ENCODE assay signal across 8 cellular contexts in the genomic region with DNA sequence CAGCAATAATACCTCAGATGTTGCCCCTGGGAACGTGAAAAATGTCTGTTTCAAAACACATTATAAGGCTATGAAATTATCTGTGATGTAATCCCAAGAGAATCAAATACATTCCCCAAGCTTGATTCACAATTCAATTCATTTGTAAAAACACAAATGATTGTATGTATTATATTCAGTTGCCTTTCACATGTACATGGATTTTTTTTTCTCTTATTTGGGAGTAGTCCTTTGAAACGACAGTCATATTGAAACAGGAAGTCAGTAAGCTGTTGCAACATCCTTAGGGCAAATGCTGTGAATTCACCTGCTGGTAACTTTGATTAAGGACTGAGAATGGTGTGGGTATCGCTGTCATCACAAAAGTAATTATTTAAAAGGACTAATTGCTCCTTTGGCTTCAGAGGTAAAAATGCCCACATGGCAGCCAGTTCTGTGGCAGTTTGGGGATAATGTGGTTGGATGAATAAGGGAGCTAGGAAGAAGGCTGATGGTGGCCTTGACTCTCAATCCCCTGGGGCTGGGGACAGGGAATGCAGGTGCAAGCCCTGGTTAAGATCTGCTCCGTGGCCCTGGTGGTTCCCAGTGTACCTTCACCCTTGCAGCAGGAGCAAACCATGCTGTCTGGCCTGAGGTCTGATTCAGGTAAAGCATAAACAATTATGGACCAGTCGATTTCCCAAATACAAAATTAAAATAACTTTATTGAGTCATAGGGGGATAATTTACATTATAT. TPM values are rescaled to one million over a fixed set of nuclear protein-coding genes. Genes with fewer than 3 reads are reported as not detected.
A peak's percentile ranks its signal among the peaks of the same experiment; 100 is the strongest.
DNase-seq lines count a peak whose midpoint lies in the region; ATAC-seq, FAIRE-seq and TF ChIP-seq lines count a peak whose summit lies in the region.

No MANE protein-coding gene starts in this region.

- in situ Hi-C loops in HepG2 (cut with HindIII; ENCODE audit: extremely low pct_ligation_motif_present, low pct_unique_long_range_greater_than_20kb): no loop called here

- WGBS in HepG2 (ENCODE audit: low lambda C conversion rate): 24% methylated on average over 5 of the region's 5 CpGs

- BruUV-seq in HepG2 (replicated peaks; lab: Mats Ljungman, UMichigan): no TSS peak

- H2AFZ ChIP-seq in HepG2 (ENCODE audit: low read length): peak overlapping the region; percentile 28

- no peak for TF ChIP-seq RAD21 in HepG2 (CRISPR knock-in tag; IDR thresholded peaks at IDR 0.05)

- TF ChIP-seq CTCF in HepG2 (CRISPR knock-in tag; IDR thresholded peaks at IDR 0.05) (0 out of 2 replicates have a peak, but pooled peaks have one; percentile 4), kidney (IDR thresholded peaks at IDR 0.05; ENCODE audit: borderline replicate concordance, extremely low read depth, insufficient read depth) (no peak)

- no peak for TF ChIP-seq POLR2A in HepG2 (IDR thresholded peaks at IDR 0.05; ENCODE audit: insufficient read depth in 1 of 2, low read depth in 2 of 2, low read length in 2 of 2)

- H3K9me3 ChIP-seq in BLaER1 treated with 17β-estradiol and CSF1 and Interleukin-3, amounts not matched to agents 10 nM and 100 nM (replicated peaks in 1 of 11): no peaks in the 10 kb centered on the region
- H3K9me3 ChIP-seq in HepG2 (ENCODE audit: low read length): no peaks in the 10 kb centered on the region
- H3K9me3 ChIP-seq in kidney (ENCODE audit: control insufficient read depth in 1 of 2, low read length in 2 of 2): no peaks in the 10 kb centered on the region

- CTCF ChIA-PET in HepG2 (lab: Yijun Ruan, JAX; ENCODE audit: low intra/inter-chr PET ratio, low total read pairs): interaction anchor here (0.5 to 1.2 kb wide), 2 partner anchors 48 to 114 kb away, joined by 3 to 4 read pairs; no protein-coding TSS in a partner anchor

- POLR2A ChIA-PET in HepG2 (lab: Yijun Ruan, JAX): interaction anchor here (1.4 to 3.2 kb wide), 3 partner anchors 20 to 33 kb away, joined by 5 to 25 read pairs (median 18); no protein-coding TSS in a partner anchor

- peak overlapping the region; percentile 12 to 82 (median 50); a peak in 20 of 22 replicates for H3K4me2 ChIP-seq in BLaER1 treated with 17β-estradiol and CSF1 and Interleukin-3, amounts not matched to agents 10 nM and 100 nM
- peak overlapping the region; percentile 55 for H3K4me2 ChIP-seq in HepG2 (ENCODE audit: low read depth, low read length)

- intact Hi-C loops in HepG2 (cut with micrococcal nuclease; ENCODE audit: unreplicated experiment): no loop called here
- intact Hi-C loops in kidney (cut with DNase I): no loop called here

- H3K4me3 ChIP-seq in BLaER1 treated with 17β-estradiol and CSF1 and Interleukin-3, amounts not matched to agents 10 nM and 100 nM: no peak overlapping the region
- H3K4me3 ChIP-seq in HepG2 (replicated peaks in 1 of 3; ENCODE audit: insufficient read depth in 1 of 3, low read depth in 2 of 3, low read length in 3 of 3) (peak overlapping the region in 2 of 3 experiments; percentile 11 to 29; a peak in 3 of 6 replicates), kidney (ENCODE audit: low read length in 2 of 2) (no peak overlapping the region)

- H3K9ac ChIP-seq in BLaER1 treated with 17β-estradiol and CSF1 and Interleukin-3, amounts not matched to agents 10 nM and 100 nM: peak overlapping the region in 1 of 11 experiments; percentile 22; a peak in 1 of 22 replicates
- H3K9ac ChIP-seq in HepG2 (ENCODE audit: insufficient read depth, low read depth, low read length) (no peak overlapping the region), kidney (ENCODE audit: low read length in 2 of 2) (no peak overlapping the region)

- H4K20me1 ChIP-seq in BLaER1 treated with 17β-estradiol and CSF1 and Interleukin-3, amounts not matched to agents 10 nM and 100 nM: no peaks in the 10 kb centered on the region
- H4K20me1 ChIP-seq in HepG2 (ENCODE audit: insufficient read depth, low read length): no peaks in the 10 kb centered on the region

- no peaks in the 10 kb centered on the region for H3K36me3 ChIP-seq in BLaER1 treated with 17β-estradiol and CSF1 and Interleukin-3, amounts not matched to agents 10 nM and 100 nM
- H3K36me3 ChIP-seq in HepG2 (replicated peaks in 1 of 2; ENCODE audit: control insufficient read depth in 1 of 2, insufficient read depth in 2 of 2, low read length in 2 of 2) (no peaks in the 10 kb centered on the region), kidney (ENCODE audit: control insufficient read depth in 1 of 2, insufficient read depth in 2 of 2, low read length in 2 of 2) (no peaks in the 10 kb centered on the region)

- peak; percentile 88 for FAIRE-seq in GM19239 (lab: Jason Lieb, UNC)
- peak; percentile 55 for FAIRE-seq in HepG2 (lab: Jason Lieb, UNC)
- no peak for FAIRE-seq in kidney (lab: Jason Lieb, UNC)

- DNase-seq in GM19239 (ENCODE audit: insufficient read length, low spot score) (peak; percentile 34), SIG-M5 (lab: John Stamatoyannopoulos, UW) (peak; percentile 53), HepG2 (ENCODE audit: low spot score) (peak; percentile 45), HuH-7.5 (ENCODE audit: low spot score) (no peak), kidney (no peak)
- DNase-seq in central memory CD4-positive, alpha-beta T cell: no peak

- peaks cover 8 to 20% (median 15%) of the 10 kb centered on the region in 10 experiments for H3K4me1 ChIP-seq in BLaER1 treated with 17β-estradiol and CSF1 and Interleukin-3, amounts not matched to agents 10 nM and 100 nM
- peaks cover 61% of the 10 kb centered on the region for H3K4me1 ChIP-seq in HepG2 (ENCODE audit: insufficient read depth, low read length)
- H3K4me1 ChIP-seq in kidney (ENCODE audit: control insufficient read depth in 1 of 2, insufficient read depth in 1 of 2, low read depth in 1 of 2, low read length in 2 of 2): peaks cover 4 to 6% of the 10 kb centered on the region in 2 donors

- no peaks in the 10 kb centered on the region for H3K79me2 ChIP-seq in HepG2 (ENCODE audit: insufficient read depth, low read length)

- TF ChIP-seq EP300 in HepG2 (IDR thresholded peaks at IDR 0.05; ENCODE audit: low read depth in 2 of 2, low read length in 2 of 2) (no peak), HepG2 (CRISPR knock-in tag; IDR thresholded peaks at IDR 0.05; ENCODE audit: borderline replicate concordance) (no peak)

- peak overlapping the region in 8 of 11 experiments; percentile 3 to 75 (median 54); a peak in 13 of 22 replicates for H3K27ac ChIP-seq in BLaER1 treated with 17β-estradiol and CSF1 and Interleukin-3, amounts not matched to agents 10 nM and 100 nM
- H3K27ac ChIP-seq in HepG2 (ENCODE audit: extremely low read length, insufficient read depth, low read length) (peak overlapping the region; percentile 21), kidney (ENCODE audit: low read depth in 2 of 2, low read length in 2 of 2) (peak overlapping the region in 1 of 2 donors; percentile 3)

- ATAC-seq in HG03354 (IDR thresholded peaks at IDR 0.05; ENCODE audit: poor library complexity, severe bottlenecking, unreplicated experiment) (peak; percentile 93), HepG2 (peak; percentile 93)

- no peaks in the 10 kb centered on the region for H3K27me3 ChIP-seq in BLaER1 treated with 17β-estradiol and CSF1 and Interleukin-3, amounts not matched to agents 10 nM and 100 nM
- H3K27me3 ChIP-seq in HepG2 (ENCODE audit: control insufficient read depth in 1 of 2, insufficient read depth in 2 of 2, low read length in 2 of 2): no peaks in the 10 kb centered on the region

TF ChIP-seq in HepG2, 621 proteins besides CTCF, POLR2A, EP300 and RAD21 (continues in another document):
- no peak for TF ChIP-seq ZNF776 (CRISPR knock-in tag; IDR thresholded peaks at IDR 0.05)
- no peak for TF ChIP-seq RBM39 (IDR thresholded peaks at IDR 0.05; ENCODE audit: low read depth, low read length, poor library complexity, severe bottlenecking)
- TF ChIP-seq, protein P1, sequence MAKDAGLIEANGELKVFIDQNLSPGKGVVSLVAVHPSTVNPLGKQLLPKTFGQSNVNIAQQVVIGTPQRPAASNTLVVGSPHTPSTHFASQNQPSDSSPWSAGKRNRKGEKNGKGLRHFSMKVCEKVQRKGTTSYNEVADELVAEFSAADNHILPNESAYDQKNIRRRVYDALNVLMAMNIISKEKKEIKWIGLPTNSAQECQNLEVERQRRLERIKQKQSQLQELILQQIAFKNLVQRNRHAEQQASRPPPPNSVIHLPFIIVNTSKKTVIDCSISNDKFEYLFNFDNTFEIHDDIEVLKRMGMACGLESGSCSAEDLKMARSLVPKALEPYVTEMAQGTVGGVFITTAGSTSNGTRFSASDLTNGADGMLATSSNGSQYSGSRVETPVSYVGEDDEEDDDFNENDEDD (CRISPR knock-in tag; IDR thresholded peaks at IDR 0.05; ENCODE audit: borderline replicate concordance): no peak

RNA-seq across cellular contexts. Expression of a gene that starts 13.3 kb away (rescaled TPM):
- total RNA-seq in HepG2 (2016; rRNA removed; fragmentation: Illumina TruSeq; extraction: Trizol) (0.24 and 0.46 TPM in 2 replicates), kidney (65.5 TPM)
- total RNA-seq in HepG2 (2016; cell fraction: cytosol; rRNA removed; fragmentation: Illumina TruSeq; extraction: Trizol; ENCODE audit: low read depth): not detected in 2 replicates
- total RNA-seq in HepG2 (2016; cell fraction: insoluble cytoplasmic fraction; rRNA removed; fragmentation: Illumina TruSeq; extraction: Trizol): 0.19 and 0.65 TPM in 2 replicates
- 0.09 and 0.24 TPM in 2 replicates for total RNA-seq in HepG2 (2016; cell fraction: membrane; rRNA removed; fragmentation: Illumina TruSeq; extraction: Trizol)
- total RNA-seq in HepG2 (2016; cell fraction: nucleus; rRNA removed; fragmentation: Illumina TruSeq; extraction: Trizol): 0.22 and 0.28 TPM in 2 replicates
- polyA plus RNA-seq in HepG2 (2011; rRNA removed) (0.04 TPM in 1 of 2 replicates, not detected in the other), kidney (ENCODE audit: insufficient read depth, low read depth, low replicate concordance) (4.7 TPM)
- polyA plus RNA-seq in HepG2 (2011; cell fraction: cytosol; rRNA removed): 0.08 TPM in 1 of 2 replicates, not detected in the other
- 0.07 TPM in 1 of 2 replicates, not detected in the other for polyA plus RNA-seq in HepG2 (2011; cell fraction: nucleus; rRNA removed)
- polyA plus RNA-seq in HepG2 (2012): not detected in 2 replicates
- 0.06 and 0.17 TPM in 2 replicates for polyA plus RNA-seq in HepG2 (2016; cell fraction: cytosol; fragmentation: Illumina TruSeq; extraction: Trizol; ENCODE audit: low read depth)
- 0.13 and 0.40 TPM in 2 replicates for polyA plus RNA-seq in HepG2 (2016; cell fraction: insoluble cytoplasmic fraction; fragmentation: Illumina TruSeq; extraction: Trizol; ENCODE audit: low read depth)
- 0.13 TPM in 1 of 2 replicates, not detected in the other for polyA plus RNA-seq in HepG2 (2016; cell fraction: membrane; fragmentation: Illumina TruSeq; extraction: Trizol; ENCODE audit: low read depth)
- polyA plus RNA-seq in HepG2 (2016; cell fraction: nucleus; fragmentation: Illumina TruSeq; extraction: Trizol; ENCODE audit: insufficient read depth, low read depth): 0.28 and 0.30 TPM in 2 replicates
- 0.06 and 0.65 TPM in 2 replicates for polyA minus RNA-seq in HepG2 (2011; rRNA and poly(A)+ RNA removed; ENCODE audit: low replicate concordance)
- polyA minus RNA-seq in HepG2 (2011; cell fraction: cytosol; rRNA and poly(A)+ RNA removed): not detected in 2 replicates
- 0.25 and 0.39 TPM in 2 replicates for polyA minus RNA-seq in HepG2 (2011; cell fraction: nucleus; rRNA and poly(A)+ RNA removed)

Comparison
In these comparisons a context has a peak if more than half of its experiments do, and no peak if none do; other contexts are left out.
1. H3K4me3 ChIP-seq: peak in HepG2 (2 of 3); none in BLaER1 treated with 17β-estradiol and CSF1 and Interleukin-3, amounts not matched to agents 10 nM and 100 nM (0 of 10) and kidney (0 of 2).
2. DNase-seq: peak in GM19239 (single experiment), SIG-M5 (single experiment) and HepG2 (single experiment); none in HuH-7.5 (single experiment), central memory CD4-positive, alpha-beta T cell (single experiment) and kidney (single experiment).
3. RNA of a gene that starts 13.3 kb away (total RNA-seq): 65.5 TPM in kidney (single experiment); 0.09 to 0.65 TPM in HepG2; every median in the first group is over 10 times any median in the second.